ENCODE assay signal across 1 cellular context in the genomic region with DNA sequence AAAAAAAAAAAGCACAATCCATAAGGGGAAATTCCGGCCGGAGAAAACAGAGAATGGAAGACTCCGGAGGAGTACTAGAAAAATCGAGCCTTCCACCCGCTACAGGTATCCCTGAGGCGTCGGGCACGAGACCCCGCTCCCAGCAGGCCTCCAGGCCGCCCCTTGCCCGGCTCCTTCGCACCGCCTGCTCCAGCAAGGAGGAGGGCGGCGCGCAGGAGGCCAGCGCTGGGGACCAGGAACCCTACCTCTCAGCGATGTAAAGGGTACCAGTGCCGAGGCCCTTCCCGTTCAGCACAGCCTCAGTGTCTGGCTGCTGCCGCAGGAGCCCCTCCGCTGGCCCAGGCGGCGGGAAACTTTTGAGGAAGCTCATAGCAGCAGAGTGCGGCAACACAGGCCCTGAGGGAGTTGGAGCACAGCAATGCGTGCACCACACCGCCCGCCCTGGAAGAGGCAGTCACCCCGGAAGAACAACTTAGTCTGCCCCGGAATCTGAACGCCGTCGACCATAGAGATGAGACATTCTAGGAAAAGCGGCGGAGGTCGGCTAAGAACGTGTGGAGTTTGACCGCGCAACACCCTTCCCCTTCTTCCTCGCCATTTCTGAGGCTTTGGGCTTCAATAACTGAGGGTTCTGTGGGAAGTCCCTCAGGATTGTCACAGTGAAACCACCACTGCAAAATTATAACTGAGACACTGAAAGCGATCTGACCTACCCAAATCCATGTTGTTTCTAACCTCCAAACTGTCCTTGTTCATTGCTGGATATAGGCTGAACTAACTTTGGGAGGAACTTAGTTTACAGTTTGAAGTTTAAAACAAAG.
TF ChIP-seq lines count a peak whose summit lies in the region.

A gene with protein sequence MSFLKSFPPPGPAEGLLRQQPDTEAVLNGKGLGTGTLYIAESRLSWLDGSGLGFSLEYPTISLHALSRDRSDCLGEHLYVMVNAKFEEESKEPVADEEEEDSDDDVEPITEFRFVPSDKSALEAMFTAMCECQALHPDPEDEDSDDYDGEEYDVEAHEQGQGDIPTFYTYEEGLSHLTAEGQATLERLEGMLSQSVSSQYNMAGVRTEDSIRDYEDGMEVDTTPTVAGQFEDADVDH (minus strand): TSS at position 450 of the 821 bp plus-strand sequence. CDS start 80 bp downstream, at position 370.

TF ChIP-seq in H1, 55 proteins besides CTCF, POLR2A, EP300 and RAD21 (continued from another document):
- TF ChIP-seq SIN3A (conservative IDR thresholded peaks at IDR 0.05 in 1 of 2, IDR thresholded peaks at IDR 0.05 in 1 of 2; ENCODE audit: low read depth in 1 of 2, low read length in 2 of 2) (peak in 1 of 2 experiments; percentile 76; a peak in 3 of 4 replicates), GABPA (IDR thresholded peaks at IDR 0.05; ENCODE audit: borderline replicate concordance, insufficient read depth, low read length) (peak; percentile 96)
TF ChIP-seq in H1: peak in this region for 19.
